ENCODE assay signal across 10 cellular contexts in genomic region chr7:76372984-76373833, GRCh38. TPM values are rescaled to one million over a fixed set of nuclear protein-coding genes. Genes with fewer than 3 reads are reported as not detected.
DNase-seq lines count a peak whose midpoint lies in the region; ATAC-seq, FAIRE-seq and TF ChIP-seq lines count a peak whose summit lies in the region.
"Had no signal": no experiment of that assay in that cellular context is flagged by ENCODE, and none has a peak within 500 bp of the region (broad histone marks: within the 10 kb centered on the region; RNA-seq: fewer than 3 reads in every experiment).

No MANE protein-coding gene starts in this region.

- H2BK20ac ChIP-seq in H1 (ENCODE audit: low read length) = no peak overlapping the region

- no peaks in the 10 kb centered on the region for H3K36me3 Mint-ChIP-seq in Calu3 (ENCODE audit: insufficient read depth, unreplicated experiment)
- H3K36me3 Mint-ChIP-seq in activated CD8-positive, alpha-beta T cell treated with anti-CD3 and anti-CD28 coated beads for 36 hours (ENCODE audit: low read depth) = no peaks in the 10 kb centered on the region

- intact Hi-C loops in Calu3 (cut with micrococcal nuclease; ENCODE audit: unreplicated experiment) = no loop called here
- intact Hi-C loops in activated CD8-positive, alpha-beta T cell treated with anti-CD3 and anti-CD28 coated beads for 36 hours (cut with micrococcal nuclease) = no loop called here

- H3K27me3 ChIP-seq in H1 (replicated peaks in 1 of 4; ENCODE audit: control insufficient read depth in 3 of 4, extremely low read depth in 1 of 4, insufficient read depth in 3 of 4, low read length in 3 of 4) (no peaks in the 10 kb centered on the region), neutrophil (no peaks in the 10 kb centered on the region)

- H3K27me3 Mint-ChIP-seq in Calu3 (ENCODE audit: unreplicated experiment) = no peaks in the 10 kb centered on the region
- H3K27me3 Mint-ChIP-seq in activated CD8-positive, alpha-beta T cell treated with anti-CD3 and anti-CD28 coated beads for 36 hours = peaks cover 5% of the 10 kb centered on the region

- BruUV-seq in Calu3 (replicated peaks; lab: Mats Ljungman, UMichigan) = no TSS peak

- no peak overlapping the region for H3K4me2 ChIP-seq in H1 (ENCODE audit: insufficient read depth in 1 of 2, low read depth in 2 of 2, low read length in 2 of 2)

- 96% methylated on average over 8 of the region's 9 CpGs; no CpG with 5 or more reads in 1 of the 2 experiments for whole genome bisulfite sequencing in H1 (ENCODE audit: extremely low coverage in 1 of 2, insufficient coverage in 1 of 2, insufficient read length in 1 of 2, insufficient replicate concordance in 2 of 2, low coverage in 1 of 2, low lambda C conversion rate in 2 of 2, missing lambda C conversion rate in 1 of 2), 2 experiments

- H3K23ac ChIP-seq in H1 (ENCODE audit: insufficient read length) = no peak overlapping the region

- ATAC-seq in activated CD8-positive, alpha-beta T cell treated with anti-CD3 and anti-CD28 coated beads for 36 hours = no peak

- no peaks in the 10 kb centered on the region for H4K20me1 ChIP-seq in H1 (replicated peaks in 1 of 2; ENCODE audit: control insufficient read depth in 1 of 2, insufficient read depth in 2 of 2, low read length in 2 of 2)

- TF ChIP-seq POLR2A in H1 (IDR thresholded peaks at IDR 0.05; ENCODE audit: control extremely low read depth in 1 of 2, low read depth in 2 of 2, low read length in 2 of 2) = no peak

- H3K79me1 ChIP-seq in H1 (ENCODE audit: low read depth, low read length) = no peaks in the 10 kb centered on the region

- peak overlapping the region; percentile 17 for H4K91ac ChIP-seq in H1 (replicated peaks; ENCODE audit: insufficient read length, low read length)

- H3K79me2 ChIP-seq in H1 (ENCODE audit: control insufficient read depth in 1 of 2, insufficient read depth in 2 of 2, low read length in 2 of 2) = no peaks in the 10 kb centered on the region

- FAIRE-seq in H1 (lab: Jason Lieb, UNC) = no peak

- no peak for TF ChIP-seq EP300 in H1 (IDR thresholded peaks at IDR 0.05; ENCODE audit: borderline replicate concordance in 1 of 2, low read depth in 2 of 2, low read length in 2 of 2)

- H2BK15ac ChIP-seq in H1 (ENCODE audit: low read length) = no peak overlapping the region

- POLR2A ChIA-PET in H1 (lab: Charles Lee; ENCODE audit: partially characterized antibody) = interaction anchor here (1.1 kb wide), 1 partner anchor 8 kb away, joined by 4 read pairs; no protein-coding TSS in a partner anchor
- POLR2A ChIA-PET in activated CD8-positive, alpha-beta T cell treated with anti-CD3 and anti-CD28 coated beads for 36 hours (lab: Charles Lee) = no interaction called here

- H3K27ac ChIP-seq in H1 (ENCODE audit: low read depth, low read length) (no peak overlapping the region), neutrophil (peak overlapping the region; percentile 33)
- H3K27ac ChIP-seq: HL-60 had no signal

- H3K9ac ChIP-seq in H1 (replicated peaks in 1 of 4; ENCODE audit: extremely low read depth in 1 of 4, low read depth in 3 of 4, low read length in 3 of 4) = no peak overlapping the region

- no peaks in the 10 kb centered on the region for H3K23me2 ChIP-seq in H1 (ENCODE audit: low read depth, low read length)

- no peak overlapping the region for H3K18ac ChIP-seq in H1 (ENCODE audit: extremely low read depth, low read length)

- peak overlapping the region; percentile 60; the same call in 1 of the 2 replicates for H2BK12ac ChIP-seq in H1 (ENCODE audit: low read depth, low read length)

- no peak overlapping the region for H2AFZ ChIP-seq in H1 (ENCODE audit: low read length)

- no peaks in the 10 kb centered on the region for H3K9me3 ChIP-seq in H1 (ENCODE audit: insufficient read depth in 2 of 2, low read depth in 1 of 2, low read length in 1 of 2)
- H3K9me3 ChIP-seq in neutrophil = no peaks in the 10 kb centered on the region

- peaks cover 18% of the 10 kb centered on the region for H3K4me1 Mint-ChIP-seq in Calu3 (ENCODE audit: low read depth, unreplicated experiment)
- no peaks in the 10 kb centered on the region for H3K4me1 Mint-ChIP-seq in activated CD8-positive, alpha-beta T cell treated with anti-CD3 and anti-CD28 coated beads for 36 hours (ENCODE audit: low read depth)

- H3K4me1 ChIP-seq in H1 (replicated peaks in 1 of 4; ENCODE audit: control insufficient read depth in 3 of 4, insufficient read depth in 4 of 4, low read length in 3 of 4) (peaks cover 0 to 3% (median 0%) of the 10 kb centered on the region in 4 experiments; a peak in 1 of 7 replicates), neutrophil (ENCODE audit: control insufficient read depth in 1 of 2, insufficient read depth in 1 of 2, low read depth in 1 of 2, low read length in 1 of 2) (peaks cover 8 to 10% of the 10 kb centered on the region in 2 experiments)

- TF ChIP-seq RAD21 in H1 (IDR thresholded peaks at IDR 0.05 in 1 of 2, conservative IDR thresholded peaks at IDR 0.05 in 1 of 2; ENCODE audit: low read depth in 2 of 2, low read length in 2 of 2) = no peak

- no peak overlapping the region for H3K4me3 Mint-ChIP-seq in Calu3 (ENCODE audit: low read depth, unreplicated experiment)
- H3K4me3 Mint-ChIP-seq in activated CD8-positive, alpha-beta T cell treated with anti-CD3 and anti-CD28 coated beads for 36 hours = no peak overlapping the region

- H2BK5ac ChIP-seq in H1 (ENCODE audit: low read depth, low read length) = no peak overlapping the region

- H3K14ac ChIP-seq in H1 (ENCODE audit: insufficient read length) = no peak overlapping the region

- no peak overlapping the region for H2AK5ac ChIP-seq in H1 (ENCODE audit: low read depth, low read length)

- CTCF ChIA-PET in Calu3 (lab: Charles Lee) = no interaction called here
- CTCF ChIA-PET in H1 (lab: Charles Lee; ENCODE audit: partially characterized antibody) = interaction anchor here (0.6 to 1.6 kb wide), 3 partner anchors 13 to 82 kb away, joined by 3 to 5 read pairs (median 4); no protein-coding TSS in a partner anchor
- CTCF ChIA-PET in activated CD8-positive, alpha-beta T cell treated with anti-CD3 and anti-CD28 coated beads for 36 hours (lab: Charles Lee) = no interaction called here

- H3K36me3 ChIP-seq in H1 (ENCODE audit: control insufficient read depth in 2 of 4, insufficient read depth in 4 of 4, low read length in 3 of 4) (no peaks in the 10 kb centered on the region), neutrophil (no peaks in the 10 kb centered on the region)

- H3K27ac Mint-ChIP-seq in Calu3 (ENCODE audit: unreplicated experiment) = peak overlapping the region; percentile 75
- H3K27ac Mint-ChIP-seq in activated CD8-positive, alpha-beta T cell treated with anti-CD3 and anti-CD28 coated beads for 36 hours = no peak overlapping the region

- no peak overlapping the region for H4K5ac ChIP-seq in H1 (ENCODE audit: insufficient read length, low read depth, low read length)

- H2BK120ac ChIP-seq in H1 (replicated peaks; ENCODE audit: low read depth, low read length) = peak overlapping the region; percentile 41

- no peak overlapping the region for H3K4ac ChIP-seq in H1 (replicated peaks; ENCODE audit: insufficient read length, low read depth, low read length)

- in situ Hi-C loops in KBM-7 (cut with MboI; ENCODE audit: low pct_unique_long_range_greater_than_20kb, low sequenced_read_pairs) = no loop called here

- H3K9me3 Mint-ChIP-seq in Calu3 (ENCODE audit: low read depth, unreplicated experiment) = peaks cover 2% of the 10 kb centered on the region
- no peaks in the 10 kb centered on the region for H3K9me3 Mint-ChIP-seq in activated CD8-positive, alpha-beta T cell treated with anti-CD3 and anti-CD28 coated beads for 36 hours

- no peak overlapping the region for H4K8ac ChIP-seq in H1 (ENCODE audit: extremely low read depth, insufficient read depth, low read length)

- no peak overlapping the region for H3K4me3 ChIP-seq in H1 (ENCODE audit: extremely low read depth in 1 of 4, insufficient read depth in 2 of 4, low read depth in 3 of 4, low read length in 4 of 4)
- no peak overlapping the region for H3K4me3 ChIP-seq in neutrophil (ENCODE audit: low read depth in 1 of 2, low read length in 1 of 2)

- no peak overlapping the region for H3K56ac ChIP-seq in H1 (replicated peaks; ENCODE audit: insufficient read length, low read depth, low read length)

- TF ChIP-seq CTCF in Calu3 (IDR thresholded peaks at IDR 0.05; ENCODE audit: unreplicated experiment) = no peak
- TF ChIP-seq CTCF in H1 (IDR thresholded peaks at IDR 0.05; ENCODE audit: control extremely low read depth in 1 of 3, insufficient read depth in 1 of 3, low read depth in 1 of 3, low read length in 3 of 3) = no peak
- no peak for TF ChIP-seq CTCF in neutrophil (IDR thresholded peaks at IDR 0.05)
- TF ChIP-seq CTCF in activated CD8-positive, alpha-beta T cell treated with anti-CD3 and anti-CD28 coated beads for 36 hours (IDR thresholded peaks at IDR 0.05) = no peak

- no peak for DNase-seq in Calu3
- peak; percentile 85 for DNase-seq in NCI-H460 (ENCODE audit: extremely low read depth, low read depth)
- DNase-seq in H1 (ENCODE audit: low read depth in 1 of 2, low spot score in 2 of 2) = no peak
- no peak for DNase-seq in activated CD8-positive, alpha-beta T cell treated with anti-CD3 and anti-CD28 coated beads for 36 hours
- DNase-seq in central memory CD4-positive, alpha-beta T cell = no peak
- DNase-seq in KBM-7 = no peak
- DNase-seq in NCI-H1417 (lab: John Stamatoyannopoulos, UW) = no peak
- DNase-seq: dermis blood vessel endothelial cell had no signal

RNA-seq across cellular contexts. Expression of gene YWHAG, which starts 14.4 kb away (rescaled TPM):
- 113 and 122 TPM in 2 replicates for total RNA-seq in Calu3 (2022)
- 151 and 167 TPM in 2 replicates for total RNA-seq in NCI-H460 (2014; rRNA removed; shearing (Covaris generic))
- polyA plus RNA-seq in NCI-H460 (2014; cell fraction: nucleus; rRNA removed) = 82.9 and 100 TPM in 2 replicates
- 241 and 244 TPM in 2 replicates for total RNA-seq in H1 (2021; fragmentation: NEBNext Ultra II Directional; extraction: Animal tissue kit (Norgen Biotek cat#: 25700))
- polyA plus RNA-seq in H1 (2011; rRNA removed) = 57.2 and 62.9 TPM in 2 replicates
- polyA plus RNA-seq in H1 (2011; cell fraction: cytosol; rRNA removed) = 78.4 TPM
- 44.9 TPM for polyA plus RNA-seq in H1 (2011; cell fraction: nucleus; rRNA removed)
- polyA plus RNA-seq in H1 (2012, experiment 1 of 2) = 133 to 194 TPM (median 144 TPM) in 4 replicates
- polyA plus RNA-seq in H1 (2012, experiment 2 of 2) = 49.5 TPM
- 120 TPM for polyA plus RNA-seq in H1 (2013, experiment 1 of 2)
- 119 TPM for polyA plus RNA-seq in H1 (2013, experiment 2 of 2)
- 96.5 and 98.8 TPM in 2 replicates for polyA minus RNA-seq in H1 (2011; rRNA and poly(A)+ RNA removed)
- 105 TPM for polyA minus RNA-seq in H1 (2011; cell fraction: cytosol; rRNA and poly(A)+ RNA removed)
- 54.5 TPM for polyA minus RNA-seq in H1 (2011; cell fraction: nucleus; rRNA and poly(A)+ RNA removed)
- 100 to 1,000 TPM; 138 to 143 TPM for total RNA-seq in activated CD8-positive, alpha-beta T cell treated with anti-CD3 and anti-CD28 coated beads for 36 hours

RNA-seq across cellular contexts. Expression of gene SSC4D, which starts 36.3 kb away (rescaled TPM):
- total RNA-seq in Calu3 (2022) = 0.51 TPM in 1 of 2 replicates, not detected in the other
- 0.37 and 0.75 TPM in 2 replicates for total RNA-seq in NCI-H460 (2014; rRNA removed; shearing (Covaris generic))
- polyA plus RNA-seq in NCI-H460 (2014; cell fraction: nucleus; rRNA removed) = 0.28 and 3.2 TPM in 2 replicates
- total RNA-seq in H1 (2021; fragmentation: NEBNext Ultra II Directional; extraction: Animal tissue kit (Norgen Biotek cat#: 25700)) = 10.8 and 11.8 TPM in 2 replicates
- 27.5 and 30.8 TPM in 2 replicates for polyA plus RNA-seq in H1 (2011; rRNA removed)
- polyA plus RNA-seq in H1 (2011; cell fraction: cytosol; rRNA removed) = 22.9 TPM
- polyA plus RNA-seq in H1 (2011; cell fraction: nucleus; rRNA removed) = 48.5 TPM
- polyA plus RNA-seq in H1 (2012, experiment 1 of 2) = 11.6 to 24.9 TPM (median 20.9 TPM) in 4 replicates
- polyA plus RNA-seq in H1 (2012, experiment 2 of 2) = 16.4 TPM
- polyA plus RNA-seq in H1 (2013, experiment 1 of 2) = 14.0 TPM
- polyA plus RNA-seq in H1 (2013, experiment 2 of 2) = 14.2 TPM
- polyA minus RNA-seq in H1 (2011; rRNA and poly(A)+ RNA removed) = 11.1 and 13.8 TPM in 2 replicates
- polyA minus RNA-seq in H1 (2011; cell fraction: cytosol; rRNA and poly(A)+ RNA removed) = 6.3 TPM
- 8.1 TPM for polyA minus RNA-seq in H1 (2011; cell fraction: nucleus; rRNA and poly(A)+ RNA removed)
- total RNA-seq in activated CD8-positive, alpha-beta T cell treated with anti-CD3 and anti-CD28 coated beads for 36 hours = under 1 TPM; 0.67 to 0.68 TPM

RNA-seq across cellular contexts. Expression of gene ZP3, which starts 51.5 kb away (rescaled TPM):
- 5.4 and 9.4 TPM in 2 replicates for total RNA-seq in Calu3 (2022)
- 14.7 and 20.2 TPM in 2 replicates for total RNA-seq in NCI-H460 (2014; rRNA removed; shearing (Covaris generic))
- 2.4 and 8.7 TPM in 2 replicates for polyA plus RNA-seq in NCI-H460 (2014; cell fraction: nucleus; rRNA removed)
- 1.4 and 1.5 TPM in 2 replicates for total RNA-seq in H1 (2021; fragmentation: NEBNext Ultra II Directional; extraction: Animal tissue kit (Norgen Biotek cat#: 25700))
- polyA plus RNA-seq in H1 (2011; rRNA removed) = 2.4 and 4.0 TPM in 2 replicates
- 2.0 TPM for polyA plus RNA-seq in H1 (2011; cell fraction: cytosol; rRNA removed)
- polyA plus RNA-seq in H1 (2011; cell fraction: nucleus; rRNA removed) = 2.0 TPM
- 1.1 to 3.8 TPM (median 2.8 TPM) in 4 replicates for polyA plus RNA-seq in H1 (2012, experiment 1 of 2)
- 14.2 TPM for polyA plus RNA-seq in H1 (2012, experiment 2 of 2)
- 7.1 TPM for polyA plus RNA-seq in H1 (2013, experiment 1 of 2)
- polyA plus RNA-seq in H1 (2013, experiment 2 of 2) = 6.4 TPM
- polyA minus RNA-seq in H1 (2011; rRNA and poly(A)+ RNA removed) = 1.8 and 3.0 TPM in 2 replicates
- polyA minus RNA-seq in H1 (2011; cell fraction: cytosol; rRNA and poly(A)+ RNA removed) = 2.8 TPM
- 2.1 TPM for polyA minus RNA-seq in H1 (2011; cell fraction: nucleus; rRNA and poly(A)+ RNA removed)
- 10 to 100 TPM; 12.2 to 13.4 TPM for total RNA-seq in activated CD8-positive, alpha-beta T cell treated with anti-CD3 and anti-CD28 coated beads for 36 hours
